In the genomic region with DNA sequence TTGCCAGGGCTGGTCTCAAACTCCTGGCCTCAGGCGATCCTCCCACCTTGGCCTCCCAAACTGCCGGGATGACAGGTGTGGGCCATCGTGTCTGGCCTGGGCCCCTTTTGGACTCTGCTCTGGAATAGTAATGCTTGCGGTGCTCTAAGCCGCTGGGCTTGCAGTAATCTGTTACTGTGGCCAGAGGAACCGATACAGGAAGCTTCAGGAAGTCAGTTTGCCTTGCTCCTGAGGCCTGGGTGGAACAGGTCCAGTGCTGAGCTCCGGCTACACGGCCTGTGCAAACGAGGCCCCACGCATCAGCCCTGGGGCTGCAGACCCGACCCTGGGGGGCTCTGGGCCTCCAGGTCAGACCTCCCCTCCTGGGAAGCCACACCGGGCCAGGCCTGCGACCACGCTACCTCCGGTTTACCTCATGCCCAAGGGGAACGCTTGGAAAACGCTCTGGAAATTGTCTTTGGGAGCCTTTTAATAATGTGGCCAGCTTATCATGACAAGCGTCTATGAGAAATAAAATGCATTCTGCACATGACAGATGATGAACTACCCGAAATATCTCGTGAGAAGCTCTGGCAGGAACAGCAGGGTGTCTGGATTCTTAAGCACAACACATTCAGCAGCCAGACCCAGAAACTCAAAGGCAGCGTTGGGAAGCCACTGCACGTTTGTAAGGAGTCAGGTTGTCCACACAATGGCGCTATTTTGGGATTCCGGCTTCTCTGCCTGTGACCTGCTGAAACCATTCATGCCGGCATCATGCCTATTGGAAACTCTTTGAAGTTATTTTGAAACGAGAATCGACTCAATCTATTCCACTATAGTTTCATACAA, we compare ENCODE assay signal across 1 cellular context.
TF ChIP-seq lines count a peak whose summit lies in the region.

No MANE protein-coding gene starts in this region.

TF ChIP-seq in HepG2, 621 proteins besides CTCF, POLR2A, EP300 and RAD21 (continued from another document and continues in another):
- TF ChIP-seq, protein P1, sequence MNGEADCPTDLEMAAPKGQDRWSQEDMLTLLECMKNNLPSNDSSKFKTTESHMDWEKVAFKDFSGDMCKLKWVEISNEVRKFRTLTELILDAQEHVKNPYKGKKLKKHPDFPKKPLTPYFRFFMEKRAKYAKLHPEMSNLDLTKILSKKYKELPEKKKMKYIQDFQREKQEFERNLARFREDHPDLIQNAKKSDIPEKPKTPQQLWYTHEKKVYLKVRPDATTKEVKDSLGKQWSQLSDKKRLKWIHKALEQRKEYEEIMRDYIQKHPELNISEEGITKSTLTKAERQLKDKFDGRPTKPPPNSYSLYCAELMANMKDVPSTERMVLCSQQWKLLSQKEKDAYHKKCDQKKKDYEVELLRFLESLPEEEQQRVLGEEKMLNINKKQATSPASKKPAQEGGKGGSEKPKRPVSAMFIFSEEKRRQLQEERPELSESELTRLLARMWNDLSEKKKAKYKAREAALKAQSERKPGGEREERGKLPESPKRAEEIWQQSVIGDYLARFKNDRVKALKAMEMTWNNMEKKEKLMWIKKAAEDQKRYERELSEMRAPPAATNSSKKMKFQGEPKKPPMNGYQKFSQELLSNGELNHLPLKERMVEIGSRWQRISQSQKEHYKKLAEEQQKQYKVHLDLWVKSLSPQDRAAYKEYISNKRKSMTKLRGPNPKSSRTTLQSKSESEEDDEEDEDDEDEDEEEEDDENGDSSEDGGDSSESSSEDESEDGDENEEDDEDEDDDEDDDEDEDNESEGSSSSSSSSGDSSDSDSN (CRISPR knock-in tag; IDR thresholded peaks at IDR 0.05), result peak; percentile 31; the same call in 1 of the 2 replicates
- 0 out of 2 replicates have a peak, but pooled peaks have one; percentile 37 for TF ChIP-seq ZSCAN21 (CRISPR knock-in tag; IDR thresholded peaks at IDR 0.05; ENCODE audit: borderline replicate concordance)
- TF ChIP-seq, protein P2, sequence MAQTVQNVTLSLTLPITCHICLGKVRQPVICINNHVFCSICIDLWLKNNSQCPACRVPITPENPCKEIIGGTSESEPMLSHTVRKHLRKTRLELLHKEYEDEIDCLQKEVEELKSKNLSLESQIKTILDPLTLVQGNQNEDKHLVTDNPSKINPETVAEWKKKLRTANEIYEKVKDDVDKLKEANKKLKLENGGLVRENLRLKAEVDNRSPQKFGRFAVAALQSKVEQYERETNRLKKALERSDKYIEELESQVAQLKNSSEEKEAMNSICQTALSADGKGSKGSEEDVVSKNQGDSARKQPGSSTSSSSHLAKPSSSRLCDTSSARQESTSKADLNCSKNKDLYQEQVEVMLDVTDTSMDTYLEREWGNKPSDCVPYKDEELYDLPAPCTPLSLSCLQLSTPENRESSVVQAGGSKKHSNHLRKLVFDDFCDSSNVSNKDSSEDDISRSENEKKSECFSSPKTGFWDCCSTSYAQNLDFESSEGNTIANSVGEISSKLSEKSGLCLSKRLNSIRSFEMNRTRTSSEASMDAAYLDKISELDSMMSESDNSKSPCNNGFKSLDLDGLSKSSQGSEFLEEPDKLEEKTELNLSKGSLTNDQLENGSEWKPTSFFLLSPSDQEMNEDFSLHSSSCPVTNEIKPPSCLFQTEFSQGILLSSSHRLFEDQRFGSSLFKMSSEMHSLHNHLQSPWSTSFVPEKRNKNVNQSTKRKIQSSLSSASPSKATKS (CRISPR knock-in tag; IDR thresholded peaks at IDR 0.05), result no peak
- peak; percentile 22; the same call in 1 of the 2 replicates for TF ChIP-seq ZNF232 (CRISPR knock-in tag; IDR thresholded peaks at IDR 0.05; ENCODE audit: borderline replicate concordance)
- TF ChIP-seq ATRX (CRISPR knock-in tag; IDR thresholded peaks at IDR 0.05; ENCODE audit: borderline replicate concordance), result no peak
- TF ChIP-seq PRDM10 (CRISPR knock-in tag; IDR thresholded peaks at IDR 0.05; ENCODE audit: low read depth), result no peak
- TF ChIP-seq, protein P3, sequence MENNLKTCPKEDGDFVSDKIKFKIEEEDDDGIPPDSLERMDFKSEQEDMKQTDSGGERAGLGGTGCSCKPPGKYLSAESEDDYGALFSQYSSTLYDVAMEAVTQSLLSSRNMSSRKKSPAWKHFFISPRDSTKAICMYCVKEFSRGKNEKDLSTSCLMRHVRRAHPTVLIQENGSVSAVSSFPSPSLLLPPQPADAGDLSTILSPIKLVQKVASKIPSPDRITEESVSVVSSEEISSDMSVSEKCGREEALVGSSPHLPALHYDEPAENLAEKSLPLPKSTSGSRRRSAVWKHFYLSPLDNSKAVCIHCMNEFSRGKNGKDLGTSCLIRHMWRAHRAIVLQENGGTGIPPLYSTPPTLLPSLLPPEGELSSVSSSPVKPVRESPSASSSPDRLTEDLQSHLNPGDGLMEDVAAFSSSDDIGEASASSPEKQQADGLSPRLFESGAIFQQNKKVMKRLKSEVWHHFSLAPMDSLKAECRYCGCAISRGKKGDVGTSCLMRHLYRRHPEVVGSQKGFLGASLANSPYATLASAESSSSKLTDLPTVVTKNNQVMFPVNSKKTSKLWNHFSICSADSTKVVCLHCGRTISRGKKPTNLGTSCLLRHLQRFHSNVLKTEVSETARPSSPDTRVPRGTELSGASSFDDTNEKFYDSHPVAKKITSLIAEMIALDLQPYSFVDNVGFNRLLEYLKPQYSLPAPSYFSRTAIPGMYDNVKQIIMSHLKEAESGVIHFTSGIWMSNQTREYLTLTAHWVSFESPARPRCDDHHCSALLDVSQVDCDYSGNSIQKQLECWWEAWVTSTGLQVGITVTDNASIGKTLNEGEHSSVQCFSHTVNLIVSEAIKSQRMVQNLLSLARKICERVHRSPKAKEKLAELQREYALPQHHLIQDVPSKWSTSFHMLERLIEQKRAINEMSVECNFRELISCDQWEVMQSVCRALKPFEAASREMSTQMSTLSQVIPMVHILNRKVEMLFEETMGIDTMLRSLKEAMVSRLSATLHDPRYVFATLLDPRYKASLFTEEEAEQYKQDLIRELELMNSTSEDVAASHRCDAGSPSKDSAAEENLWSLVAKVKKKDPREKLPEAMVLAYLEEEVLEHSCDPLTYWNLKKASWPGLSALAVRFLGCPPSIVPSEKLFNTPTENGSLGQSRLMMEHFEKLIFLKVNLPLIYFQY (CRISPR knock-in tag; IDR thresholded peaks at IDR 0.05; ENCODE audit: borderline replicate concordance), result 0 out of 2 replicates have a peak, but pooled peaks have one; percentile 22
- TF ChIP-seq, protein P4, sequence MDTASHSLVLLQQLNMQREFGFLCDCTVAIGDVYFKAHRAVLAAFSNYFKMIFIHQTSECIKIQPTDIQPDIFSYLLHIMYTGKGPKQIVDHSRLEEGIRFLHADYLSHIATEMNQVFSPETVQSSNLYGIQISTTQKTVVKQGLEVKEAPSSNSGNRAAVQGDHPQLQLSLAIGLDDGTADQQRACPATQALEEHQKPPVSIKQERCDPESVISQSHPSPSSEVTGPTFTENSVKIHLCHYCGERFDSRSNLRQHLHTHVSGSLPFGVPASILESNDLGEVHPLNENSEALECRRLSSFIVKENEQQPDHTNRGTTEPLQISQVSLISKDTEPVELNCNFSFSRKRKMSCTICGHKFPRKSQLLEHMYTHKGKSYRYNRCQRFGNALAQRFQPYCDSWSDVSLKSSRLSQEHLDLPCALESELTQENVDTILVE (CRISPR knock-in tag; IDR thresholded peaks at IDR 0.05), result no peak
- TF ChIP-seq FOSL2 (CRISPR knock-in tag; IDR thresholded peaks at IDR 0.05), result no peak
- TF ChIP-seq GATAD2A (CRISPR knock-in tag; IDR thresholded peaks at IDR 0.05), result 0 out of 2 replicates have a peak, but pooled peaks have one; percentile 13
- peak; percentile 18; the same call in 1 of the 2 replicates for TF ChIP-seq ZNF326 (CRISPR knock-in tag; IDR thresholded peaks at IDR 0.05; ENCODE audit: borderline replicate concordance)
- no peak for TF ChIP-seq FIP1L1 (IDR thresholded peaks at IDR 0.05; ENCODE audit: borderline replicate concordance, insufficient read depth, low read depth, low read length)
- TF ChIP-seq ZNF704 (CRISPR knock-in tag; IDR thresholded peaks at IDR 0.05; ENCODE audit: borderline replicate concordance), result no peak
- TF ChIP-seq PITX1 (CRISPR knock-in tag; IDR thresholded peaks at IDR 0.05), result 0 out of 2 replicates have a peak, but pooled peaks have one; percentile 36
- no peak for TF ChIP-seq TBX3 (IDR thresholded peaks at IDR 0.05; ENCODE audit: borderline replicate concordance)
- TF ChIP-seq ZNF264 (CRISPR knock-in tag; IDR thresholded peaks at IDR 0.05), result no peak
- 0 out of 2 replicates have a peak, but pooled peaks have one; percentile 43 for TF ChIP-seq HDAC1 (CRISPR knock-in tag; IDR thresholded peaks at IDR 0.05)
- no peak for TF ChIP-seq HINFP (CRISPR knock-in tag; IDR thresholded peaks at IDR 0.05; ENCODE audit: low read depth)
- TF ChIP-seq GABPA (IDR thresholded peaks at IDR 0.05; ENCODE audit: low read depth, low read length), result no peak
- no peak for TF ChIP-seq GABPA (CRISPR knock-in tag; IDR thresholded peaks at IDR 0.05; ENCODE audit: low read depth)
- TF ChIP-seq ZNF816 (CRISPR knock-in tag; IDR thresholded peaks at IDR 0.05; ENCODE audit: borderline replicate concordance), result no peak
- no peak for TF ChIP-seq NCOA1 (CRISPR knock-in tag; IDR thresholded peaks at IDR 0.05)
- no peak for TF ChIP-seq ZNF747 (CRISPR knock-in tag; IDR thresholded peaks at IDR 0.05; ENCODE audit: borderline replicate concordance)
- TF ChIP-seq CENPT (CRISPR knock-in tag; IDR thresholded peaks at IDR 0.05; ENCODE audit: low read depth), result no peak
- no peak for TF ChIP-seq RFX1 (IDR thresholded peaks at IDR 0.05)
- TF ChIP-seq ZNF619 (CRISPR knock-in tag; IDR thresholded peaks at IDR 0.05), result no peak
- TF ChIP-seq KAT2B (IDR thresholded peaks at IDR 0.05; ENCODE audit: borderline replicate concordance, low read depth, low read length), result no peak
- TF ChIP-seq ZNF350 (CRISPR knock-in tag; IDR thresholded peaks at IDR 0.05; ENCODE audit: borderline replicate concordance, low read depth), result no peak
- peak; percentile 40; the same call in 1 of the 2 replicates for TF ChIP-seq POLR2G (IDR thresholded peaks at IDR 0.05; ENCODE audit: low read depth, low read length)
- TF ChIP-seq ZNF766 (CRISPR knock-in tag; IDR thresholded peaks at IDR 0.05; ENCODE audit: borderline replicate concordance), result no peak
- no peak for TF ChIP-seq ZFYVE20 (CRISPR knock-in tag; IDR thresholded peaks at IDR 0.05; ENCODE audit: borderline replicate concordance, low read depth)
- TF ChIP-seq CBX2 (IDR thresholded peaks at IDR 0.05; ENCODE audit: low read depth, low read length), result no peak
- TF ChIP-seq CBX2 (CRISPR knock-in tag; IDR thresholded peaks at IDR 0.05; ENCODE audit: low read depth), result no peak
- no peak for TF ChIP-seq ZNF382 (CRISPR knock-in tag; IDR thresholded peaks at IDR 0.05; ENCODE audit: borderline replicate concordance)
- no peak for TF ChIP-seq ZSCAN9 (CRISPR knock-in tag; IDR thresholded peaks at IDR 0.05; ENCODE audit: borderline replicate concordance)
- TF ChIP-seq BRF2 (CRISPR knock-in tag; IDR thresholded peaks at IDR 0.05), result no peak
- 0 out of 2 replicates have a peak, but pooled peaks have one; percentile 44 for TF ChIP-seq TARDBP (CRISPR knock-in tag; IDR thresholded peaks at IDR 0.05)
- TF ChIP-seq THAP11 (CRISPR knock-in tag; IDR thresholded peaks at IDR 0.05), result no peak
- no peak for TF ChIP-seq ZNF598 (CRISPR knock-in tag; IDR thresholded peaks at IDR 0.05; ENCODE audit: borderline replicate concordance)
- peak; percentile 84 for TF ChIP-seq KDM2A (CRISPR knock-in tag; IDR thresholded peaks at IDR 0.05; ENCODE audit: borderline replicate concordance, low read depth)
- TF ChIP-seq ZNF567 (CRISPR knock-in tag; IDR thresholded peaks at IDR 0.05; ENCODE audit: borderline replicate concordance), result no peak
